ENCODE assay signal across 2 cellular contexts in genomic region chr1:150514913-150515327, GRCh38.
TF ChIP-seq lines count a peak whose summit lies in the region.

No MANE protein-coding gene starts in this region.

TF ChIP-seq in H1, 55 proteins besides CTCF, POLR2A, EP300 and RAD21:
- TF ChIP-seq SAP30 (IDR thresholded peaks at IDR 0.05; ENCODE audit: insufficient read depth, insufficient replicate concordance, low read length) = no peak
- TF ChIP-seq, protein P1, sequence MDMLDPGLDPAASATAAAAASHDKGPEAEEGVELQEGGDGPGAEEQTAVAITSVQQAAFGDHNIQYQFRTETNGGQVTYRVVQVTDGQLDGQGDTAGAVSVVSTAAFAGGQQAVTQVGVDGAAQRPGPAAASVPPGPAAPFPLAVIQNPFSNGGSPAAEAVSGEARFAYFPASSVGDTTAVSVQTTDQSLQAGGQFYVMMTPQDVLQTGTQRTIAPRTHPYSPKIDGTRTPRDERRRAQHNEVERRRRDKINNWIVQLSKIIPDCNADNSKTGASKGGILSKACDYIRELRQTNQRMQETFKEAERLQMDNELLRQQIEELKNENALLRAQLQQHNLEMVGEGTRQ (IDR thresholded peaks at IDR 0.05; ENCODE audit: low read length) = no peak
- TF ChIP-seq GTF2F1 (IDR thresholded peaks at IDR 0.05; ENCODE audit: borderline replicate concordance, low read depth, low read length) = no peak
- TF ChIP-seq NRF1 (IDR thresholded peaks at IDR 0.05; ENCODE audit: low read depth, low read length) = no peak
- TF ChIP-seq SIX5 (IDR thresholded peaks at IDR 0.05; ENCODE audit: low read depth, low read length) = no peak
- TF ChIP-seq SP2 (IDR thresholded peaks at IDR 0.05; ENCODE audit: low read length) = no peak
- TF ChIP-seq JUN (IDR thresholded peaks at IDR 0.05; ENCODE audit: low read depth, low read length) = no peak
- TF ChIP-seq HDAC2 (IDR thresholded peaks at IDR 0.05; ENCODE audit: borderline replicate concordance in 1 of 2, low read depth in 2 of 2, low read length in 2 of 2) = no peak
- TF ChIP-seq HDAC6 (IDR thresholded peaks at IDR 0.05; ENCODE audit: low read depth, low read length) = no peak
- TF ChIP-seq TEAD4 (IDR thresholded peaks at IDR 0.05; ENCODE audit: low read depth, low read length) = no peak
- TF ChIP-seq CHD2 (IDR thresholded peaks at IDR 0.05; ENCODE audit: low read length) = no peak
- TF ChIP-seq BCL11A (IDR thresholded peaks at IDR 0.05; ENCODE audit: low read depth in 2 of 2, low read length in 2 of 2) = no peak
- no peak for TF ChIP-seq RNF2 (IDR thresholded peaks at IDR 0.05; ENCODE audit: borderline replicate concordance, low read depth, low read length, missing control alignments, poor library complexity, severe bottlenecking)
- TF ChIP-seq ATF3 (IDR thresholded peaks at IDR 0.05; ENCODE audit: insufficient read depth, low read depth, low read length) = no peak
- no peak for TF ChIP-seq RXRA (IDR thresholded peaks at IDR 0.05; ENCODE audit: insufficient read depth, low read depth, low read length)
- TF ChIP-seq CBX5 (IDR thresholded peaks at IDR 0.05; ENCODE audit: low read depth, low read length) = no peak
- TF ChIP-seq BRCA1 (IDR thresholded peaks at IDR 0.05; ENCODE audit: low read depth, low read length) = no peak

TF ChIP-seq in neural cell, 6 proteins besides CTCF, POLR2A, EP300 and RAD21:
- TF ChIP-seq MXI1 (conservative IDR thresholded peaks at IDR 0.05; ENCODE audit: poor library complexity, severe bottlenecking) = no peak
- TF ChIP-seq TAF1 (IDR thresholded peaks at IDR 0.05; ENCODE audit: low read depth) = no peak
- TF ChIP-seq, protein P2, sequence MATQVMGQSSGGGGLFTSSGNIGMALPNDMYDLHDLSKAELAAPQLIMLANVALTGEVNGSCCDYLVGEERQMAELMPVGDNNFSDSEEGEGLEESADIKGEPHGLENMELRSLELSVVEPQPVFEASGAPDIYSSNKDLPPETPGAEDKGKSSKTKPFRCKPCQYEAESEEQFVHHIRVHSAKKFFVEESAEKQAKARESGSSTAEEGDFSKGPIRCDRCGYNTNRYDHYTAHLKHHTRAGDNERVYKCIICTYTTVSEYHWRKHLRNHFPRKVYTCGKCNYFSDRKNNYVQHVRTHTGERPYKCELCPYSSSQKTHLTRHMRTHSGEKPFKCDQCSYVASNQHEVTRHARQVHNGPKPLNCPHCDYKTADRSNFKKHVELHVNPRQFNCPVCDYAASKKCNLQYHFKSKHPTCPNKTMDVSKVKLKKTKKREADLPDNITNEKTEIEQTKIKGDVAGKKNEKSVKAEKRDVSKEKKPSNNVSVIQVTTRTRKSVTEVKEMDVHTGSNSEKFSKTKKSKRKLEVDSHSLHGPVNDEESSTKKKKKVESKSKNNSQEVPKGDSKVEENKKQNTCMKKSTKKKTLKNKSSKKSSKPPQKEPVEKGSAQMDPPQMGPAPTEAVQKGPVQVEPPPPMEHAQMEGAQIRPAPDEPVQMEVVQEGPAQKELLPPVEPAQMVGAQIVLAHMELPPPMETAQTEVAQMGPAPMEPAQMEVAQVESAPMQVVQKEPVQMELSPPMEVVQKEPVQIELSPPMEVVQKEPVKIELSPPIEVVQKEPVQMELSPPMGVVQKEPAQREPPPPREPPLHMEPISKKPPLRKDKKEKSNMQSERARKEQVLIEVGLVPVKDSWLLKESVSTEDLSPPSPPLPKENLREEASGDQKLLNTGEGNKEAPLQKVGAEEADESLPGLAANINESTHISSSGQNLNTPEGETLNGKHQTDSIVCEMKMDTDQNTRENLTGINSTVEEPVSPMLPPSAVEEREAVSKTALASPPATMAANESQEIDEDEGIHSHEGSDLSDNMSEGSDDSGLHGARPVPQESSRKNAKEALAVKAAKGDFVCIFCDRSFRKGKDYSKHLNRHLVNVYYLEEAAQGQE (IDR thresholded peaks at IDR 0.05; ENCODE audit: borderline replicate concordance) = no peak
- TF ChIP-seq SMC3 (conservative IDR thresholded peaks at IDR 0.05; ENCODE audit: poor library complexity) = no peak
- no peak for TF ChIP-seq POLR2AphosphoS5 (IDR thresholded peaks at IDR 0.05)
- TF ChIP-seq EZH2 (IDR thresholded peaks at IDR 0.05; ENCODE audit: borderline replicate concordance, insufficient read depth, low read length, poor library complexity, severe bottlenecking) = no peak
TF ChIP-seq in neural cell: peak in this region for 0.
